In the genomic region with DNA sequence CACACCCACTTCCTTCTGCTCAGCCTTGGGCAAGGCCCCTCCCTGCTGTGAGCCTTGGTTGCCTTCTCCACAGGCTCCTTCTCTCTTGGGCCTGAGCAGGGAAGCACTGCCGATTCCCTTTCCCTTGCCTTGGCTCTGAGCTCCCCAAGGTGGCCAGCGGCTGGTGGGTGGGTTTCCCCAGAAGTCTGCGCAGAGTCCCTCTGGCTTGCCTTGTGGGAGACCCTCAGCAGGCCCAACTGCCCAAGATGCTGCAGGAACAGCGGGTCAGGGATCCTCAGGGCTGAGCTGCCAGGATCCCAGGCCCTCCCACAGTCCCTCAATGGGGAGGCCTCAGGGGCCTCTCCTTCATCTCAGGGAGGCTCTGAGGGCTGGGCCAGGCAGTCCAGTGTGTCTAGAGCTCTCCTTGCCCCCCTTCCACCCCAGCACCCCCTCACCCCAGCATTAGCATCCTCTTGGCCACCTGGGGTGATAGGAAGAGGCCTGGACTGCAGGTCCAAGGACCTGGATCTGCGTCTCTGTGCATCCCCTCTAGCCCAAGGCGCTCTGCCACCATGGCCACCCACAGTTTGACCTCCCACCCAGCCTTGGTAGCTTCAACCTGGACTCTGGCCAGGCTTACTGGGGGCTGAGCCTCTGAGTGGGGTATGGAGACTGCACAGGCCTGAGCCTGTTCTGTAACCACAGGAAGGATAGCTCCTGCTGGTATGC, we compare ENCODE assay signal across 21 cellular contexts.
"Had no signal": no experiment of that assay in that cellular context is flagged by ENCODE, and none has a peak within 500 bp of the region (broad histone marks: within the 10 kb centered on the region; RNA-seq: fewer than 3 reads in every experiment).

No MANE protein-coding gene starts in this region.

- H3K4me1 ChIP-seq: colonic mucosa, left lung, prostate gland, right atrium auricular region, stomach, testis, upper lobe of left lung had no signal

- H3K27ac Mint-ChIP-seq: T-cell had no signal

- H3K27me3 ChIP-seq: colonic mucosa, left lung, right atrium auricular region, stomach, testis, upper lobe of left lung had no signal

- DNase-seq: activated CD8-positive, alpha-beta memory T cell treated with anti-CD3 and anti-CD28 coated beads for 24 hours; activated CD8-positive, alpha-beta memory T cell treated with anti-CD3 and anti-CD28 coated beads, Interleukin-2, amount 50 U/mL, for 48 hours; anterior cingulate cortex; central memory CD4-positive, alpha-beta T cell; colonic mucosa; erythroblast; foreskin melanocyte; hypothalamus; stimulated activated CD4-positive, alpha-beta T cell treated with anti-CD3 and anti-CD28 coated beads, Interleukin-15, amount 100 ng/mL, for 24 hours; stimulated activated CD4-positive, alpha-beta T cell treated with anti-CD3 and anti-CD28 coated beads, Interleukin-2, amount 100 ng/mL, for 48 hours; stomach; T-cell; testis; upper lobe of left lung had no signal

- H3K27ac ChIP-seq: colonic mucosa, left lung, prostate gland, skin epidermis, stomach, testis, upper lobe of left lung had no signal

- H3K36me3 Mint-ChIP-seq: brain, T-cell had no signal

- H3K4me3 ChIP-seq: colonic mucosa, left lung, prostate gland, right atrium auricular region, skin epidermis, stomach, testis, upper lobe of left lung had no signal

- H3K4me1 Mint-ChIP-seq: brain, neural crest cell, T-cell had no signal

- H3K4me3 Mint-ChIP-seq: brain, neural crest cell, T-cell had no signal

- H3K36me3 ChIP-seq: colonic mucosa, left lung, prostate gland, stomach, upper lobe of left lung had no signal

- H3K9me3 ChIP-seq: colonic mucosa, left lung, prostate gland, right atrium auricular region, stomach, testis, upper lobe of left lung had no signal

- ATAC-seq: left lung, SK-N-SH treated with all-trans-retinoic acid at 6 μM for 48 hours had no signal

- H3K9me3 Mint-ChIP-seq: neural crest cell, T-cell had no signal
